ENCODE assay signal across 9 cellular contexts in the genomic region with DNA sequence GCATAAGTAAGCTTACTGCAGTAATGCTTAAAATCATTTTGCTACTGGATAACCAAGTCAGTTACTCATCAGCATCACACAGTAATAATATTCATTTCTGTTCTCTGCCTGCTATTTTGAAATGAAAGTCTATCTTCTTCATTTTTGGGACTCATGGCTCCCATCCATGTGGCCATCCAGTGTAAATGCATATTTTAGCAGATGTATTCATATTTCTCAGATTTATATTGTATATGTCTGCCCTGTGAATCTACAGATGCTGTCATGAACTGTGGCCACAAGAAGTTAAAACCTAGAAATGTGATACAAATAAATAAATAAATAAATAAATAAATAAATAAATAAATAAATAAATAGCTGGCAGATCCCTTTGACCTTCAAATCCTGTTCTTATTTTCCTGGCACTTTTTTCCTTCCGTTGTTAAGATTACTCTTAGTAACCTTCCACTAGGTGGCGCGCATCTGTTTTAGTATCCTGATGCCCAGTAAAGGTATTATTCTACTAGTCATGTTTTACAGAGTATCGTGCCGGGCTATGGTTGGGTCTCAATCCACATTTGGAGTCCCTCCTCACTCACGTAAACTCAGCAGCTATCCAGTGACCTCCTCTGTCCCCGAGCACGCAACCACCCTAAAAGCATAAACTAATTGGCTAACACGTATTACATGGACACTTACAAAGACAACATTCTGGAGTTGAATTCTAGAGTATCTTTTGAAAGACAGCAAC.
DNase-seq lines count a peak whose midpoint lies in the region; TF ChIP-seq lines count a peak whose summit lies in the region.
"Had no signal": no experiment of that assay in that cellular context is flagged by ENCODE, and none has a peak within 500 bp of the region (broad histone marks: within the 10 kb centered on the region; RNA-seq: fewer than 3 reads in every experiment).

No MANE protein-coding gene starts in this region.

- no peak overlapping the region for H3K27ac Mint-ChIP-seq in neural progenitor cell

- no peak overlapping the region for H3K4me2 ChIP-seq in neural progenitor cell
- H3K4me2 ChIP-seq: BLaER1 had no signal

- H3K9me3 Mint-ChIP-seq in neural progenitor cell: no peaks in the 10 kb centered on the region

- no peaks in the 10 kb centered on the region for H3K79me2 ChIP-seq in neural progenitor cell (ENCODE audit: low read depth)

- peak in 5 of 6 experiments; percentile 23 to 62 (median 57) for TF ChIP-seq CTCF in Peyer's patch (IDR thresholded peaks at IDR 0.05)
- peak; percentile 74 for TF ChIP-seq CTCF in neural progenitor cell (IDR thresholded peaks at IDR 0.05)
- peak in 5 of 6 experiments; percentile 40 to 73 (median 63) for TF ChIP-seq CTCF in thyroid gland (IDR thresholded peaks at IDR 0.05)

- H4K20me1 ChIP-seq in neural progenitor cell (ENCODE audit: low read depth): no peaks in the 10 kb centered on the region
- H4K20me1 ChIP-seq: BLaER1 had no signal

- no peak overlapping the region for H3K4me3 Mint-ChIP-seq in neural progenitor cell

- H2AFZ ChIP-seq in neural progenitor cell (replicated peaks): no peak overlapping the region

- H3F3A ChIP-seq in neural progenitor cell (ENCODE audit: low read depth): no peaks in the 10 kb centered on the region

- no peak overlapping the region for H3K4me3 ChIP-seq in Peyer's patch
- H3K4me3 ChIP-seq in neural progenitor cell: no peak overlapping the region
- H3K4me3 ChIP-seq in thyroid gland (replicated peaks in 1 of 3): no peak overlapping the region
- H3K4me3 ChIP-seq: BLaER1 had no signal

- no peaks in the 10 kb centered on the region for H3K4me1 Mint-ChIP-seq in neural progenitor cell

- H3K27ac ChIP-seq in Peyer's patch (peak overlapping the region in 2 of 4 donors; percentile 7 to 36), neural progenitor cell (no peak overlapping the region), thyroid gland (no peak overlapping the region)
- H3K27ac ChIP-seq: BLaER1 had no signal

- H3K27me3 Mint-ChIP-seq in neural progenitor cell (ENCODE audit: insufficient read depth, low read depth): no peaks in the 10 kb centered on the region

- no peak for TF ChIP-seq POLR2A in Peyer's patch (IDR thresholded peaks at IDR 0.05)
- no peak for TF ChIP-seq POLR2A in thyroid gland (IDR thresholded peaks at IDR 0.05)

- H3K4me1 ChIP-seq in Peyer's patch: no peaks in the 10 kb centered on the region
- H3K4me1 ChIP-seq in neural progenitor cell: peaks cover 1% of the 10 kb centered on the region
- no peaks in the 10 kb centered on the region for H3K4me1 ChIP-seq in thyroid gland

- WGBS in thyroid gland, 2 donors: 20 to 21% methylated on average over 9 of the region's 9 CpGs

- H3K36me3 ChIP-seq in Peyer's patch (no peaks in the 10 kb centered on the region), neural progenitor cell (no peaks in the 10 kb centered on the region), thyroid gland (no peaks in the 10 kb centered on the region)
- H3K36me3 ChIP-seq: BLaER1 had no signal

- H3K9me3 ChIP-seq in Peyer's patch (no peaks in the 10 kb centered on the region), neural progenitor cell (ENCODE audit: low read depth) (no peaks in the 10 kb centered on the region), thyroid gland (no peaks in the 10 kb centered on the region)
- H3K9me3 ChIP-seq: BLaER1 had no signal

- H3K9ac ChIP-seq in neural progenitor cell: no peak overlapping the region
- H3K9ac ChIP-seq: BLaER1 had no signal

- H3K27me3 ChIP-seq in Peyer's patch: no peaks in the 10 kb centered on the region
- peaks cover 75% of the 10 kb centered on the region for H3K27me3 ChIP-seq in neural progenitor cell
- no peaks in the 10 kb centered on the region for H3K27me3 ChIP-seq in thyroid gland
- H3K27me3 ChIP-seq: BLaER1 had no signal

- intact Hi-C loops in thyroid gland (cut with DNase I): loop anchor here (5.0 kb wide), 1 partner anchor 150 kb away; no protein-coding TSS in a partner anchor

- DNase-seq in DMS79 treated with DMSO at 0.1 percent for 48 hours (lab: John Stamatoyannopoulos, UW) (peak; percentile 39), DMS79 (lab: John Stamatoyannopoulos, UW) (no peak), LHCN-M2 (ENCODE audit: low read depth) (peak; percentile 83), Peyer's patch (peak in 2 of 3 donors; percentile 81 to 89), activated T-cell treated with anti-CD3 and anti-CD28 coated beads for 48 hours (ENCODE audit: low read depth) (peak; percentile 51), fibroblast of gingiva (ENCODE audit: low read depth) (peak; percentile 82), neural progenitor cell (ENCODE audit: low spot score) (peak; percentile 92), thyroid gland (peak; percentile 79 to 84)

- H3K36me3 Mint-ChIP-seq in neural progenitor cell: no peaks in the 10 kb centered on the region
